In genomic region chr5:5132896-5133295, GRCh38 we compare ENCODE assay signal across 28 cellular contexts. TPM values are rescaled to one million over a fixed set of nuclear protein-coding genes. Genes with fewer than 3 reads are reported as not detected.
"Had no signal": no experiment of that assay in that cellular context is flagged by ENCODE, and none has a peak within 500 bp of the region (broad histone marks: within the 10 kb centered on the region; RNA-seq: fewer than 3 reads in every experiment).

No MANE protein-coding gene starts in this region.

- H3K36me3 Mint-ChIP-seq: naive B cell; naive thymus-derived CD8-positive, alpha-beta T cell; natural killer cell treated with Interleukin-12 subunit alpha and Interleukin-12 subunit beta and Interleukin-15 and Interleukin-18, amount 100 ng/mL, for 72 hours; stimulated activated effector memory CD8-positive, alpha-beta T cell treated with anti-CD3 and anti-CD28 coated beads, Interleukin-12 subunit alpha, Interleukin-12 subunit beta, amount 100 ng/mL, for 72 hours; stimulated activated naive B cell treated with anti-CD40 and anti-IgM and Interleukin-4, amounts not matched to agents 10 μg/mL and 1 μg/mL and 100 μg/mL, for 72 hours; type B pancreatic cell had no signal

- H3K4me3 Mint-ChIP-seq: naive B cell; naive thymus-derived CD8-positive, alpha-beta T cell; natural killer cell treated with Interleukin-12 subunit alpha and Interleukin-12 subunit beta and Interleukin-15 and Interleukin-18, amount 100 ng/mL, for 72 hours; nephron progenitor cell; neural crest cell; stimulated activated effector memory CD8-positive, alpha-beta T cell treated with anti-CD3 and anti-CD28 coated beads, Interleukin-12 subunit alpha, Interleukin-12 subunit beta, amount 100 ng/mL, for 72 hours; stimulated activated naive B cell treated with anti-CD40 and anti-IgM and Interleukin-4, amounts not matched to agents 10 μg/mL and 1 μg/mL and 100 μg/mL, for 72 hours; stimulated activated naive CD8-positive, alpha-beta T cell treated with anti-CD3 and anti-CD28 coated beads, Interleukin-15, Interleukin-2, amounts not matched to agents 100 ng/mL and 50 ng/mL, for 24 hours; type B pancreatic cell had no signal

- H3K27ac Mint-ChIP-seq: naive B cell; naive thymus-derived CD8-positive, alpha-beta T cell; natural killer cell treated with Interleukin-12 subunit alpha and Interleukin-12 subunit beta and Interleukin-15 and Interleukin-18, amount 100 ng/mL, for 72 hours; nephron progenitor cell; progenitor cell of endocrine pancreas; stimulated activated effector memory CD8-positive, alpha-beta T cell treated with anti-CD3 and anti-CD28 coated beads, Interleukin-12 subunit alpha, Interleukin-12 subunit beta, amount 100 ng/mL, for 72 hours; stimulated activated naive B cell treated with anti-CD40 and anti-IgM and Interleukin-4, amounts not matched to agents 10 μg/mL and 1 μg/mL and 100 μg/mL, for 72 hours; stimulated activated naive CD8-positive, alpha-beta T cell treated with anti-CD3 and anti-CD28 coated beads, Interleukin-15, Interleukin-2, amounts not matched to agents 100 ng/mL and 50 ng/mL, for 24 hours; type B pancreatic cell had no signal

- H3K9ac ChIP-seq: parathyroid adenoma had no signal

- ATAC-seq: naive thymus-derived CD8-positive, alpha-beta T cell; natural killer cell treated with Interleukin-12 subunit alpha and Interleukin-12 subunit beta and Interleukin-15 and Interleukin-18, amount 100 ng/mL, for 72 hours; psoas muscle; right cardiac atrium; right lobe of liver; stimulated activated naive B cell treated with anti-CD40 and anti-IgM and Interleukin-4, amounts not matched to agents 10 μg/mL and 1 μg/mL and 100 μg/mL, for 72 hours; upper lobe of right lung had no signal

- H3K9me3 Mint-ChIP-seq: naive thymus-derived CD8-positive, alpha-beta T cell; natural killer cell treated with Interleukin-12 subunit alpha and Interleukin-12 subunit beta and Interleukin-15 and Interleukin-18, amount 100 ng/mL, for 72 hours; stimulated activated effector memory CD8-positive, alpha-beta T cell treated with anti-CD3 and anti-CD28 coated beads, Interleukin-12 subunit alpha, Interleukin-12 subunit beta, amount 100 ng/mL, for 72 hours; stimulated activated naive CD8-positive, alpha-beta T cell treated with anti-CD3 and anti-CD28 coated beads, Interleukin-15, Interleukin-2, amounts not matched to agents 100 ng/mL and 50 ng/mL, for 24 hours; type B pancreatic cell had no signal

- H3K9me3 ChIP-seq: ovary, psoas muscle, right lobe of liver, sigmoid colon, stomach, thoracic aorta, thyroid gland, transverse colon, upper lobe of right lung, uterus had no signal

- H3K27me3 Mint-ChIP-seq: natural killer cell treated with Interleukin-12 subunit alpha and Interleukin-12 subunit beta and Interleukin-15 and Interleukin-18, amount 100 ng/mL, for 72 hours; progenitor cell of endocrine pancreas; stimulated activated naive B cell treated with anti-CD40 and anti-IgM and Interleukin-4, amounts not matched to agents 10 μg/mL and 1 μg/mL and 100 μg/mL, for 72 hours; stimulated activated naive CD8-positive, alpha-beta T cell treated with anti-CD3 and anti-CD28 coated beads, Interleukin-15, Interleukin-2, amounts not matched to agents 100 ng/mL and 50 ng/mL, for 24 hours had no signal

- H3K36me3 ChIP-seq: ovary, right lobe of liver, sigmoid colon, stomach, thoracic aorta, thyroid gland, transverse colon, upper lobe of right lung, uterus had no signal

- H3K4me1 ChIP-seq: parathyroid adenoma, psoas muscle, sigmoid colon, thyroid gland, transverse colon, upper lobe of right lung, uterus had no signal

- H2AFZ ChIP-seq: parathyroid adenoma had no signal

- H3K4me1 Mint-ChIP-seq: naive B cell; naive thymus-derived CD8-positive, alpha-beta T cell; neural crest cell; stimulated activated effector memory CD8-positive, alpha-beta T cell treated with anti-CD3 and anti-CD28 coated beads, Interleukin-12 subunit alpha, Interleukin-12 subunit beta, amount 100 ng/mL, for 72 hours; stimulated activated naive B cell treated with anti-CD40 and anti-IgM and Interleukin-4, amounts not matched to agents 10 μg/mL and 1 μg/mL and 100 μg/mL, for 72 hours had no signal

- H3K27ac ChIP-seq: ovary, parathyroid adenoma, psoas muscle, right lobe of liver, sigmoid colon, stomach, thoracic aorta, thyroid gland, transverse colon, upper lobe of right lung, uterus had no signal

- H3K4me3 ChIP-seq: ovary, psoas muscle, right lobe of liver, sigmoid colon, stomach, thoracic aorta, thyroid gland, transverse colon, upper lobe of right lung, uterus had no signal

- DNase-seq: naive B cell; nephron progenitor cell; ovary; psoas muscle; right cardiac atrium; right lobe of liver; sigmoid colon; small intestine; stimulated activated CD4-positive, alpha-beta T cell treated with anti-CD3 and anti-CD28 coated beads, Interleukin-15, amount 100 ng/mL, for 24 hours; stimulated activated CD4-positive, alpha-beta T cell treated with anti-CD3 and anti-CD28 coated beads, Interleukin-2, amount 100 ng/mL, for 24 hours; stimulated activated CD4-positive, alpha-beta T cell treated with anti-CD3 and anti-CD28 coated beads, Interleukin-2, amount 100 ng/mL, for 48 hours; stimulated activated CD4-positive, alpha-beta T cell treated with anti-CD3 and anti-CD28 coated beads, Interleukin-4, amount 100 ng/mL, for 24 hours; stimulated activated naive B cell treated with anti-CD40 and anti-IgM and Interleukin-4, amounts not matched to agents 10 μg/mL and 1 μg/mL and 100 μg/mL, for 72 hours; stimulated activated naive CD4-positive, alpha-beta T cell treated with Interleukin-2 at 50 U/mL for 16 hours; stomach; thyroid gland; transverse colon; upper lobe of right lung; uterus had no signal

- H3K27me3 ChIP-seq: ovary, right lobe of liver, thyroid gland, transverse colon, upper lobe of right lung had no signal

RNA-seq across cellular contexts. Expression of gene ADAMTS16, which starts 7.2 kb away (rescaled TPM):
- total RNA-seq: naive thymus-derived CD8-positive, alpha-beta T cell; natural killer cell treated with Interleukin-12 subunit alpha and Interleukin-12 subunit beta and Interleukin-15 and Interleukin-18, amount 100 ng/mL, for 72 hours; right cardiac atrium; right lobe of liver; thoracic aorta had no signal
- polyA plus RNA-seq: naive thymus-derived CD8-positive, alpha-beta T cell; right cardiac atrium; stomach had no signal
